In genomic region chr1:21149430-21149861, GRCh38 we compare ENCODE assay signal across 8 cellular contexts. TPM values are rescaled to one million over a fixed set of nuclear protein-coding genes. Genes with fewer than 3 reads are reported as not detected.
DNase-seq lines count a peak whose midpoint lies in the region; ATAC-seq, FAIRE-seq and TF ChIP-seq lines count a peak whose summit lies in the region.

No MANE protein-coding gene starts in this region.

- no peaks in the 10 kb centered on the region for H4K20me1 ChIP-seq in HepG2 (ENCODE audit: insufficient read depth, low read length)

- H3K9ac ChIP-seq in HepG2 (ENCODE audit: insufficient read depth, low read depth, low read length): no peak overlapping the region

- ATAC-seq in right lobe of liver (peak; percentile 51 to 85 (median 68)), HepG2 (no peak)

- H3K27ac ChIP-seq in right lobe of liver (no peak overlapping the region), HepG2 (ENCODE audit: extremely low read length, insufficient read depth, low read length) (no peak overlapping the region), cingulate gyrus (ENCODE audit: low read depth, low read length) (peak overlapping the region; percentile 86), WERI-Rb-1 (no peak overlapping the region)

- CTCF ChIA-PET in HepG2 (lab: Yijun Ruan, JAX; ENCODE audit: low intra/inter-chr PET ratio, low total read pairs): no interaction called here

- POLR2A ChIA-PET in HepG2 (lab: Yijun Ruan, JAX): no interaction called here

- in situ Hi-C loops in HepG2 (cut with HindIII; ENCODE audit: extremely low pct_ligation_motif_present, low pct_unique_long_range_greater_than_20kb): no loop called here

- H3K4me1 ChIP-seq in right lobe of liver (peaks cover 0 to 7% (median 1%) of the 10 kb centered on the region in 4 donors), HepG2 (ENCODE audit: insufficient read depth, low read length) (no peaks in the 10 kb centered on the region)

- WGBS in right lobe of liver (ENCODE audit: insufficient coverage, low coverage, low lambda C conversion rate, missing lambda C conversion rate): 59% methylated on average over 3 of the region's 3 CpGs
- WGBS in HepG2 (ENCODE audit: low lambda C conversion rate): 82% methylated on average over 3 of the region's 3 CpGs

- H3K9me3 ChIP-seq in right lobe of liver: no peaks in the 10 kb centered on the region
- H3K9me3 ChIP-seq in HepG2 (ENCODE audit: low read length): no peaks in the 10 kb centered on the region
- no peaks in the 10 kb centered on the region for H3K9me3 ChIP-seq in WERI-Rb-1 (ENCODE audit: severe bottlenecking)

- intact Hi-C loops in right lobe of liver (cut with DNase I): no loop called here
- intact Hi-C loops in HepG2 (cut with micrococcal nuclease; ENCODE audit: unreplicated experiment): no loop called here

- H3K4me3 ChIP-seq in right lobe of liver (no peak overlapping the region), HepG2 (replicated peaks in 1 of 3; ENCODE audit: insufficient read depth in 1 of 3, low read depth in 2 of 3, low read length in 3 of 3) (no peak overlapping the region), WERI-Rb-1 (ENCODE audit: low read depth, low read length) (no peak overlapping the region)

- TF ChIP-seq CTCF in right lobe of liver (IDR thresholded peaks at IDR 0.05): no peak
- TF ChIP-seq CTCF in HepG2 (CRISPR knock-in tag; IDR thresholded peaks at IDR 0.05): no peak
- no peak for TF ChIP-seq CTCF in WERI-Rb-1 (IDR thresholded peaks at IDR 0.05; ENCODE audit: low read depth, low read length)

- DNase-seq in right lobe of liver: no peak
- DNase-seq in HepG2 (ENCODE audit: low spot score): no peak
- peak; percentile 86 to 98 for DNase-seq in lung microvascular endothelial cell (ENCODE audit: low read depth in 2 of 2)
- no peak for DNase-seq in NCI-H128 (lab: John Stamatoyannopoulos, UW; ENCODE audit: unreplicated experiment)
- no peak for DNase-seq in WERI-Rb-1
- DNase-seq in activated CD8-positive, alpha-beta memory T cell treated with anti-CD3 and anti-CD28 coated beads, Interleukin-2, amount 50 U/mL, for 4 hours: no peak
- DNase-seq in stimulated activated naive CD4-positive, alpha-beta T cell (lab: John Stamatoyannopoulos, UW): no peak

- H3K79me2 ChIP-seq in HepG2 (ENCODE audit: insufficient read depth, low read length): peaks cover 9% of the 10 kb centered on the region

- no peak for FAIRE-seq in HepG2 (lab: Jason Lieb, UNC)

- no TSS peak for BruUV-seq in HepG2 (replicated peaks; lab: Mats Ljungman, UMichigan)

- H3K36me3 ChIP-seq in right lobe of liver: peaks cover 0 to 5% (median 0%) of the 10 kb centered on the region in 4 donors
- H3K36me3 ChIP-seq in HepG2 (replicated peaks in 1 of 2; ENCODE audit: control insufficient read depth in 1 of 2, insufficient read depth in 2 of 2, low read length in 2 of 2): peaks cover 7 to 9% of the 10 kb centered on the region in 2 experiments; a peak in 3 of 5 replicates
- H3K36me3 ChIP-seq in WERI-Rb-1: peaks cover 16% of the 10 kb centered on the region

- H2AFZ ChIP-seq in HepG2 (ENCODE audit: low read length): no peak overlapping the region

- H3K27me3 ChIP-seq in right lobe of liver (no peaks in the 10 kb centered on the region), HepG2 (ENCODE audit: control insufficient read depth in 1 of 2, insufficient read depth in 2 of 2, low read length in 2 of 2) (no peaks in the 10 kb centered on the region), WERI-Rb-1 (ENCODE audit: insufficient read depth, low read depth, severe bottlenecking) (no peaks in the 10 kb centered on the region)

- TF ChIP-seq EP300 in HepG2 (IDR thresholded peaks at IDR 0.05; ENCODE audit: low read depth in 2 of 2, low read length in 2 of 2): no peak
- no peak for TF ChIP-seq EP300 in HepG2 (CRISPR knock-in tag; IDR thresholded peaks at IDR 0.05; ENCODE audit: borderline replicate concordance)

- no peak for TF ChIP-seq RAD21 in HepG2 (CRISPR knock-in tag; IDR thresholded peaks at IDR 0.05)

- TF ChIP-seq POLR2A in right lobe of liver (IDR thresholded peaks at IDR 0.05) (no peak), HepG2 (IDR thresholded peaks at IDR 0.05; ENCODE audit: insufficient read depth in 1 of 2, low read depth in 2 of 2, low read length in 2 of 2) (no peak)

- H3K4me2 ChIP-seq in HepG2 (ENCODE audit: low read depth, low read length): no peak overlapping the region

TF ChIP-seq in HepG2, 621 proteins besides CTCF, POLR2A, EP300 and RAD21 (continues in another document):
- TF ChIP-seq CBX1 (IDR thresholded peaks at IDR 0.05; ENCODE audit: low read depth) (no peak), DMTF1 (CRISPR knock-in tag; IDR thresholded peaks at IDR 0.05) (no peak), ZNF558 (CRISPR knock-in tag; IDR thresholded peaks at IDR 0.05; ENCODE audit: borderline replicate concordance) (no peak), ZBTB10 (CRISPR knock-in tag; IDR thresholded peaks at IDR 0.05; ENCODE audit: borderline replicate concordance) (no peak), YY1 (IDR thresholded peaks at IDR 0.05; ENCODE audit: insufficient read depth, insufficient replicate concordance, low read depth, low read length) (no peak)

RNA-seq across cellular contexts. Expression of gene EIF4G3, which starts 27.3 kb away (rescaled TPM):
- total RNA-seq in right lobe of liver: 10 to 100 TPM; 14.4 to 29.9 (median 23.5) TPM
- 22.2 and 29.0 TPM in 2 replicates for total RNA-seq in HepG2 (2016; rRNA removed; fragmentation: Illumina TruSeq; extraction: Trizol)
- total RNA-seq in HepG2 (2016; cell fraction: cytosol; rRNA removed; fragmentation: Illumina TruSeq; extraction: Trizol; ENCODE audit: low read depth): 13.2 and 15.1 TPM in 2 replicates
- 20.7 and 29.3 TPM in 2 replicates for total RNA-seq in HepG2 (2016; cell fraction: insoluble cytoplasmic fraction; rRNA removed; fragmentation: Illumina TruSeq; extraction: Trizol)
- 12.4 and 12.5 TPM in 2 replicates for total RNA-seq in HepG2 (2016; cell fraction: membrane; rRNA removed; fragmentation: Illumina TruSeq; extraction: Trizol)
- 30.3 and 40.7 TPM in 2 replicates for total RNA-seq in HepG2 (2016; cell fraction: nucleus; rRNA removed; fragmentation: Illumina TruSeq; extraction: Trizol)
- 27.6 and 30.1 TPM in 2 replicates for polyA plus RNA-seq in HepG2 (2011; rRNA removed)
- 18.6 and 19.6 TPM in 2 replicates for polyA plus RNA-seq in HepG2 (2011; cell fraction: cytosol; rRNA removed)
- polyA plus RNA-seq in HepG2 (2011; cell fraction: nucleus; rRNA removed): 30.8 and 35.1 TPM in 2 replicates
- polyA plus RNA-seq in HepG2 (2012): 19.5 and 29.5 TPM in 2 replicates
- 3.5 and 3.8 TPM in 2 replicates for polyA plus RNA-seq in HepG2 (2016; cell fraction: cytosol; fragmentation: Illumina TruSeq; extraction: Trizol; ENCODE audit: low read depth)
- polyA plus RNA-seq in HepG2 (2016; cell fraction: insoluble cytoplasmic fraction; fragmentation: Illumina TruSeq; extraction: Trizol; ENCODE audit: low read depth): 25.3 and 28.3 TPM in 2 replicates
- 6.2 and 6.5 TPM in 2 replicates for polyA plus RNA-seq in HepG2 (2016; cell fraction: membrane; fragmentation: Illumina TruSeq; extraction: Trizol; ENCODE audit: low read depth)
- 38.1 and 40.6 TPM in 2 replicates for polyA plus RNA-seq in HepG2 (2016; cell fraction: nucleus; fragmentation: Illumina TruSeq; extraction: Trizol; ENCODE audit: insufficient read depth, low read depth)
- polyA minus RNA-seq in HepG2 (2011; rRNA and poly(A)+ RNA removed; ENCODE audit: low replicate concordance): 85.8 and 132 TPM in 2 replicates
- 16.7 and 20.7 TPM in 2 replicates for polyA minus RNA-seq in HepG2 (2011; cell fraction: cytosol; rRNA and poly(A)+ RNA removed)
- 50.2 and 53.3 TPM in 2 replicates for polyA minus RNA-seq in HepG2 (2011; cell fraction: nucleus; rRNA and poly(A)+ RNA removed)
- 23.3 and 30.2 TPM in 2 replicates for total RNA-seq in lung microvascular endothelial cell

Comparison
In these comparisons a context has a peak if more than half of its experiments do, and no peak if none do; other contexts are left out.
1. DNase-seq: peak in lung microvascular endothelial cell (2 of 2); none in right lobe of liver (0 of 3), HepG2 (single experiment), NCI-H128 (single experiment), WERI-Rb-1 (single experiment), activated CD8-positive, alpha-beta memory T cell treated with anti-CD3 and anti-CD28 coated beads, Interleukin-2, amount 50 U/mL, for 4 hours (single experiment) and stimulated activated naive CD4-positive, alpha-beta T cell (0 of 6).